10 cellular contexts compared by ENCODE assay signal in the genomic region with DNA sequence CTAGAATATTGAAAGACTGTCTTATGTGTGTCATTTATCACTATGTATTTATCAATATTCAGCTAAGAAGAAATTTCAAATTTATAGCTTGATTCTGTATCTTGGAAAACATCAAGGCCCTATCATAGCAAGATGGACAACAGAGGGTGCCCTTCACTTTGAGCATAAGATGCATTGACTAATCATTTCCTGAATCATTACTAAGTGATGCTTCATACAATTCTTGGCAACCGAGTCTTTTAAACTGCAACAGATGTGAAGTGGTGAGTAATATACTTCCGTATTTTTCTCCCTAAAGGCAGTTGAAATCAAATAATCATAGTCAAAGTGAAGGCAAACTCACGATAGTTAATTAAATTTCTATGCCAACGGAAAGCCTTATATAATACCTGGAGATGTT.
DNase-seq lines count a peak whose midpoint lies in the region; ATAC-seq and TF ChIP-seq lines count a peak whose summit lies in the region.
"Had no signal": no experiment of that assay in that cellular context is flagged by ENCODE, and none has a peak within 500 bp of the region (broad histone marks: within the 10 kb centered on the region; RNA-seq: fewer than 3 reads in every experiment).

No MANE protein-coding gene starts in this region.

- no peak overlapping the region for H3K27ac ChIP-seq in lung (ENCODE audit: low read depth in 1 of 2, low read length in 1 of 2)

- no peaks in the 10 kb centered on the region for H3K4me1 ChIP-seq in lung (ENCODE audit: control insufficient read depth in 2 of 2, insufficient read depth in 2 of 2, low read length in 2 of 2)

- DNase-seq in AG10803 (ENCODE audit: low read depth) = peak; percentile 96
- DNase-seq in MV-4-11 (lab: John Stamatoyannopoulos, UW) = peak; percentile 78
- DNase-seq in brain pericyte (ENCODE audit: low read depth, low spot score) = peak; percentile 75
- no peak for DNase-seq in lung (ENCODE audit: low spot score)
- DNase-seq in NCI-H1694 treated with DMSO at 0.1 percent for 48 hours (lab: John Stamatoyannopoulos, UW) = no peak
- no peak for DNase-seq in activated gamma-delta T cell (lab: John Stamatoyannopoulos, UW)
- DNase-seq: DMS79, OCI-M1 had no signal

- peak overlapping the region; percentile 44 for H3K4me3 ChIP-seq in AG10803 (ENCODE audit: low read length)
- H3K4me3 ChIP-seq in lung = no peak overlapping the region

- WGBS in lung, 2 donors = 47 to 74% methylated on average over 4 of the region's 4 CpGs

- no peaks in the 10 kb centered on the region for H3K9me3 ChIP-seq in lung (ENCODE audit: control insufficient read depth in 2 of 2, insufficient read depth in 1 of 2, low read length in 1 of 2)

- peak; percentile 61 for TF ChIP-seq CTCF in AG10803 (conservative IDR thresholded peaks at IDR 0.05; ENCODE audit: low read length)
- no peak for TF ChIP-seq CTCF in lung (IDR thresholded peaks at IDR 0.05; ENCODE audit: control extremely low read depth, extremely low read depth)

- ATAC-seq in lung (ENCODE audit: insufficient read depth, low FRiP score) (peak; percentile 80), HG03039 (IDR thresholded peaks at IDR 0.05; ENCODE audit: unreplicated experiment) (no peak), GM18907 (IDR thresholded peaks at IDR 0.05; ENCODE audit: unreplicated experiment) (no peak)

- H3K27me3 ChIP-seq in lung (ENCODE audit: control insufficient read depth, insufficient read depth) = no peaks in the 10 kb centered on the region

- no peaks in the 10 kb centered on the region for H3K36me3 ChIP-seq in lung (ENCODE audit: control insufficient read depth in 2 of 2, insufficient read depth in 2 of 2, low read length in 2 of 2)

Comparison
In these comparisons a context has a peak if more than half of its experiments do, and no peak if none do; other contexts are left out.
1. DNase-seq: peak in AG10803 (single experiment), MV-4-11 (single experiment) and brain pericyte (single experiment); none in lung (single experiment), NCI-H1694 treated with DMSO at 0.1 percent for 48 hours (single experiment) and activated gamma-delta T cell (single experiment).